13 cellular contexts compared by ENCODE assay signal in the genomic region with DNA sequence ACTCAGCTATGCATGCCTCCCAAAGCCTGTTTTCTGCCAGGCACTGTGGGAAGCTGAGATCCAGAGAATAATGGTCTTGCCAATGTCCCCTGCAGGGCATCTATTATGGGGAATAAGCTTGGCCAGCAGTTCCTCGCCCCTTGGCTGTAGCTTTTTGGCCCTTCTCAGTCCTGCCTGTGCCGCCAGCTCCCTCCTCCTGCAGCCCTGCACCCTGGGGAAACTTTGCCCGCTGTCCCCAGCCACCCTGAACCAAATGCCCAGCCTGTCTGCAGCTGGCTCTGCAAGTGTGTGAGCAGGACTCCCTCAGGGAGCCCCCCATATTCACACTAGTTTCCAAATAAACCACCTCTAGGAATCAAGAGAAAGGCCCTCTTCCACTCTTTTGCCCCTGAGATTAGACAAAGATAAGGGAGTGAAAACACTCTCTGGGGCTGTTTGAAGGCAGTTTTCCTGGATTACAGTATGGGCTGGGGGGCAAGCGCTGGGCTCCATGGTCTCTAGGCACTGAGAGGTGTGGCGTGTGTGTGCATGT. TPM values are rescaled to one million over a fixed set of nuclear protein-coding genes. Genes with fewer than 3 reads are reported as not detected.
A peak's percentile ranks its signal among the peaks of the same experiment; 100 is the strongest.
DNase-seq lines count a peak whose midpoint lies in the region; ATAC-seq and TF ChIP-seq lines count a peak whose summit lies in the region.
"Had no signal": no experiment of that assay in that cellular context is flagged by ENCODE, and none has a peak within 500 bp of the region (broad histone marks: within the 10 kb centered on the region; RNA-seq: fewer than 3 reads in every experiment).

No MANE protein-coding gene starts in this region.

- H3K36me3 ChIP-seq in BLaER1 (no peaks in the 10 kb centered on the region), skeletal muscle tissue (ENCODE audit: control insufficient read depth in 3 of 3, insufficient read depth in 3 of 3, low read length in 3 of 3) (no peaks in the 10 kb centered on the region), H7 (replicated peaks; ENCODE audit: control insufficient read depth, insufficient read depth, low read length) (no peaks in the 10 kb centered on the region)

- peak overlapping the region; percentile 29; the same call in 1 of the 2 replicates for H3K4me3 ChIP-seq in BLaER1
- H3K4me3 ChIP-seq in coronary artery: peak overlapping the region; percentile 79
- peak overlapping the region; percentile 62 to 72 (median 72) for H3K4me3 ChIP-seq in skeletal muscle tissue (ENCODE audit: low read length in 3 of 3)
- no peak overlapping the region for H3K4me3 ChIP-seq in H7 (ENCODE audit: insufficient read depth, low read depth, low read length)

- H3K4me1 ChIP-seq in BLaER1 (peaks cover 76% of the 10 kb centered on the region), skeletal muscle tissue (ENCODE audit: control insufficient read depth in 3 of 3, insufficient read depth in 3 of 3, low read length in 3 of 3) (peaks cover 46 to 48% (median 46%) of the 10 kb centered on the region in 3 donors)

- DNase-seq in coronary artery (ENCODE audit: low spot score) (no peak), left lobe of liver (ENCODE audit: low spot score) (no peak), H7 (no peak)
- DNase-seq in stimulated activated CD4-positive, alpha-beta T cell treated with anti-CD3 and anti-CD28 coated beads, Interleukin-2, amount 100 ng/mL, for 24 hours: no peak
- DNase-seq in activated effector memory CD4-positive, alpha-beta T cell treated with anti-CD3 and anti-CD28 coated beads, Interleukin-2, amount 50 U/mL, for 16 hours: no peak
- DNase-seq: activated naive CD8-positive, alpha-beta T cell treated with anti-CD3 and anti-CD28 coated beads, Interleukin-2, amount 10 ng/mL, durations not matched to agents 7 days and 5 days had no signal

- no peaks in the 10 kb centered on the region for H3K9me3 ChIP-seq in BLaER1
- no peaks in the 10 kb centered on the region for H3K9me3 ChIP-seq in skeletal muscle tissue (ENCODE audit: control insufficient read depth in 3 of 3, low read length in 3 of 3)

- H3K4me2 ChIP-seq in BLaER1: peak overlapping the region; percentile 82

- no peak for TF ChIP-seq CTCF in coronary artery (IDR thresholded peaks at IDR 0.05)

- H3K27me3 ChIP-seq in BLaER1 (no peaks in the 10 kb centered on the region), skeletal muscle tissue (ENCODE audit: control insufficient read depth in 3 of 3, insufficient read depth in 3 of 3, low read length in 3 of 3) (no peaks in the 10 kb centered on the region), H7 (ENCODE audit: control insufficient read depth, insufficient read depth, low read length) (no peaks in the 10 kb centered on the region)

- ATAC-seq in left lobe of liver (peak; percentile 30), HG03159 (IDR thresholded peaks at IDR 0.05; ENCODE audit: unreplicated experiment) (no peak)
- ATAC-seq: WTC11 had no signal

- no peaks in the 10 kb centered on the region for H4K20me1 ChIP-seq in BLaER1

- no peak overlapping the region; the same call in 1 of the 2 replicates for H3K27ac ChIP-seq in BLaER1
- H3K27ac ChIP-seq in coronary artery: peak overlapping the region; percentile 81 to 97
- H3K27ac ChIP-seq in skeletal muscle tissue (ENCODE audit: low read depth, low read length): peak overlapping the region; percentile 51

- H3K9ac ChIP-seq in BLaER1 (no peak overlapping the region; the same call in 1 of the 2 replicates), skeletal muscle tissue (ENCODE audit: low read depth in 1 of 3, low read length in 3 of 3) (peak overlapping the region; percentile 64 to 76 (median 71))

RNA-seq across cellular contexts. Expression of a gene that starts 0.9 kb away (rescaled TPM):
- total RNA-seq in left lobe of liver (16.6 TPM), skeletal muscle tissue (67.8 TPM)
- 0.26 TPM in 1 of 2 replicates, not detected in the other for total RNA-seq in H7 (2014; rRNA removed; shearing (Covaris generic))
- total RNA-seq: HT1080 had no signal

RNA-seq across cellular contexts. Expression of a gene that starts 51.2 kb away (rescaled TPM):
- total RNA-seq in left lobe of liver (0.83 TPM), skeletal muscle tissue (not detected)
- total RNA-seq in H7 (2014; rRNA removed; shearing (Covaris generic)): 1.9 and 2.7 TPM in 2 replicates
- total RNA-seq: activated naive CD8-positive, alpha-beta T cell treated with anti-CD3 and anti-CD28 coated beads, Interleukin-2, amount 10 ng/mL, durations not matched to agents 7 days and 5 days; HT1080; myocyte; subcutaneous adipose tissue had no signal

Comparison
In these comparisons a context has a peak if more than half of its experiments do, and no peak if none do; other contexts are left out.
1. RNA of a gene that starts 0.9 kb away (total RNA-seq): 67.8 TPM in skeletal muscle tissue (single experiment) and 16.6 TPM in left lobe of liver (single experiment); 0.26 TPM in H7; every median in the first group is over 10 times any median in the second.